Comparison of ENCODE assay signal across 1 cellular context in the genomic region with DNA sequence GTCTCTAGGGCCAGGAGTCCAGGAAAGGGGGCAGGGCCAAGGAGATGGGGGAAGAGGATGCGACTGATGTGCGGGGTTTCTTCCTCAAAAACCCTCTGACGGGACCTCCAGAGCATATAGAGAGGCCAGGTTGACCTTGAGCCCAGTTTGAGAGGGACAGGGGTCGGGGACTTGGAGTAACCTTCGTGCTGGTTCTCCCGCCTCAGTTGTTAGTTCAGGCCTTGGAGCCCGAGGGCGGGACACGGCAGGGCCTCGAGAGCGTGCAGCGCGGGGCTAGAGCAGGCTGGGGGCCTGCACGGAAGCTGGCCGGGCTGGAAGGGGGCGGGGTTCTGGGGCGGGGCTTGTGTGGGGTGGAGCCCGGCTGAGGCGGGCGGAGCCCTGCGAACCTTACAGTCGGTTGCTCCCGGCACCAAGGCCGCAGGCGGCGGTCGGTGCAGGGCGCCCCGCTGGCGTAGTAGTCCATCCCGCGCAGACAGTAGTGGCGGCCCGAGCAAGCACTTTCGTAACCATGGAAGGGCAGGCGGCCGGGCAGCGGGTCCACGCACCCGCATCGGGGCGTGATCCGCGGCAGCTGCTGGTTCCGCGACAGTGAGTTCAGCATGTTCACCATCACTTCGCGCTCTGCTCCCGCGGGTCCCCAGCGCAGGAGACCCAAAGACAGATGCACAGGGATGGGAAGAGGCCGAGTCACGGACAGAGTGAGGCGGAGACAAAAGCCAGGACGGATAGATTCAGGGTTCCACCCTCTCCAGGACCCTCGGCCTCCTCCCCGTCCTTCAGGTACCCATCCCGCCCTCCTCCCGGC.
TF ChIP-seq lines count a peak whose summit lies in the region.

No MANE protein-coding gene starts in this region.

TF ChIP-seq in HepG2, 621 proteins besides CTCF, POLR2A, EP300 and RAD21 (continued from another document and continues in another):
- TF ChIP-seq, protein P1, sequence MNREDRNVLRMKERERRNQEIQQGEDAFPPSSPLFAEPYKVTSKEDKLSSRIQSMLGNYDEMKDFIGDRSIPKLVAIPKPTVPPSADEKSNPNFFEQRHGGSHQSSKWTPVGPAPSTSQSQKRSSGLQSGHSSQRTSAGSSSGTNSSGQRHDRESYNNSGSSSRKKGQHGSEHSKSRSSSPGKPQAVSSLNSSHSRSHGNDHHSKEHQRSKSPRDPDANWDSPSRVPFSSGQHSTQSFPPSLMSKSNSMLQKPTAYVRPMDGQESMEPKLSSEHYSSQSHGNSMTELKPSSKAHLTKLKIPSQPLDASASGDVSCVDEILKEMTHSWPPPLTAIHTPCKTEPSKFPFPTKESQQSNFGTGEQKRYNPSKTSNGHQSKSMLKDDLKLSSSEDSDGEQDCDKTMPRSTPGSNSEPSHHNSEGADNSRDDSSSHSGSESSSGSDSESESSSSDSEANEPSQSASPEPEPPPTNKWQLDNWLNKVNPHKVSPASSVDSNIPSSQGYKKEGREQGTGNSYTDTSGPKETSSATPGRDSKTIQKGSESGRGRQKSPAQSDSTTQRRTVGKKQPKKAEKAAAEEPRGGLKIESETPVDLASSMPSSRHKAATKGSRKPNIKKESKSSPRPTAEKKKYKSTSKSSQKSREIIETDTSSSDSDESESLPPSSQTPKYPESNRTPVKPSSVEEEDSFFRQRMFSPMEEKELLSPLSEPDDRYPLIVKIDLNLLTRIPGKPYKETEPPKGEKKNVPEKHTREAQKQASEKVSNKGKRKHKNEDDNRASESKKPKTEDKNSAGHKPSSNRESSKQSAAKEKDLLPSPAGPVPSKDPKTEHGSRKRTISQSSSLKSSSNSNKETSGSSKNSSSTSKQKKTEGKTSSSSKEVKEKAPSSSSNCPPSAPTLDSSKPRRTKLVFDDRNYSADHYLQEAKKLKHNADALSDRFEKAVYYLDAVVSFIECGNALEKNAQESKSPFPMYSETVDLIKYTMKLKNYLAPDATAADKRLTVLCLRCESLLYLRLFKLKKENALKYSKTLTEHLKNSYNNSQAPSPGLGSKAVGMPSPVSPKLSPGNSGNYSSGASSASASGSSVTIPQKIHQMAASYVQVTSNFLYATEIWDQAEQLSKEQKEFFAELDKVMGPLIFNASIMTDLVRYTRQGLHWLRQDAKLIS (CRISPR knock-in tag; IDR thresholded peaks at IDR 0.05), result 0 out of 2 replicates have a peak, but pooled peaks have one; percentile 62
- TF ChIP-seq SETDB1 (CRISPR knock-in tag; IDR thresholded peaks at IDR 0.05; ENCODE audit: borderline replicate concordance), result no peak
- no peak for TF ChIP-seq SUZ12 (IDR thresholded peaks at IDR 0.05; ENCODE audit: low read depth, low read length)
- TF ChIP-seq NFIB (CRISPR knock-in tag; IDR thresholded peaks at IDR 0.05; ENCODE audit: borderline replicate concordance), result 0 out of 2 replicates have a peak, but pooled peaks have one; percentile 67
- no peak for TF ChIP-seq NBN (conservative IDR thresholded peaks at IDR 0.05)
- TF ChIP-seq ZNF382 (CRISPR knock-in tag; IDR thresholded peaks at IDR 0.05; ENCODE audit: borderline replicate concordance), result no peak
- TF ChIP-seq, protein P2, sequence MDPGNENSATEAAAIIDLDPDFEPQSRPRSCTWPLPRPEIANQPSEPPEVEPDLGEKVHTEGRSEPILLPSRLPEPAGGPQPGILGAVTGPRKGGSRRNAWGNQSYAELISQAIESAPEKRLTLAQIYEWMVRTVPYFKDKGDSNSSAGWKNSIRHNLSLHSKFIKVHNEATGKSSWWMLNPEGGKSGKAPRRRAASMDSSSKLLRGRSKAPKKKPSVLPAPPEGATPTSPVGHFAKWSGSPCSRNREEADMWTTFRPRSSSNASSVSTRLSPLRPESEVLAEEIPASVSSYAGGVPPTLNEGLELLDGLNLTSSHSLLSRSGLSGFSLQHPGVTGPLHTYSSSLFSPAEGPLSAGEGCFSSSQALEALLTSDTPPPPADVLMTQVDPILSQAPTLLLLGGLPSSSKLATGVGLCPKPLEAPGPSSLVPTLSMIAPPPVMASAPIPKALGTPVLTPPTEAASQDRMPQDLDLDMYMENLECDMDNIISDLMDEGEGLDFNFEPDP (CRISPR knock-in tag; conservative IDR thresholded peaks at IDR 0.05), result 0 out of 2 replicates have a peak, but pooled peaks have one; percentile 86
- TF ChIP-seq, protein P3, sequence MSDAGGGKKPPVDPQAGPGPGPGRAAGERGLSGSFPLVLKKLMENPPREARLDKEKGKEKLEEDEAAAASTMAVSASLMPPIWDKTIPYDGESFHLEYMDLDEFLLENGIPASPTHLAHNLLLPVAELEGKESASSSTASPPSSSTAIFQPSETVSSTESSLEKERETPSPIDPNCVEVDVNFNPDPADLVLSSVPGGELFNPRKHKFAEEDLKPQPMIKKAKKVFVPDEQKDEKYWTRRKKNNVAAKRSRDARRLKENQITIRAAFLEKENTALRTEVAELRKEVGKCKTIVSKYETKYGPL (CRISPR knock-in tag; IDR thresholded peaks at IDR 0.05), result peak; percentile 72
- TF ChIP-seq ZNF850 (CRISPR knock-in tag; conservative IDR thresholded peaks at IDR 0.05), result no peak
- TF ChIP-seq, protein P4, sequence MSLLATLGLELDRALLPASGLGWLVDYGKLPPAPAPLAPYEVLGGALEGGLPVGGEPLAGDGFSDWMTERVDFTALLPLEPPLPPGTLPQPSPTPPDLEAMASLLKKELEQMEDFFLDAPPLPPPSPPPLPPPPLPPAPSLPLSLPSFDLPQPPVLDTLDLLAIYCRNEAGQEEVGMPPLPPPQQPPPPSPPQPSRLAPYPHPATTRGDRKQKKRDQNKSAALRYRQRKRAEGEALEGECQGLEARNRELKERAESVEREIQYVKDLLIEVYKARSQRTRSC (CRISPR knock-in tag; IDR thresholded peaks at IDR 0.05; ENCODE audit: low read depth), result no peak
- TF ChIP-seq, protein P5, sequence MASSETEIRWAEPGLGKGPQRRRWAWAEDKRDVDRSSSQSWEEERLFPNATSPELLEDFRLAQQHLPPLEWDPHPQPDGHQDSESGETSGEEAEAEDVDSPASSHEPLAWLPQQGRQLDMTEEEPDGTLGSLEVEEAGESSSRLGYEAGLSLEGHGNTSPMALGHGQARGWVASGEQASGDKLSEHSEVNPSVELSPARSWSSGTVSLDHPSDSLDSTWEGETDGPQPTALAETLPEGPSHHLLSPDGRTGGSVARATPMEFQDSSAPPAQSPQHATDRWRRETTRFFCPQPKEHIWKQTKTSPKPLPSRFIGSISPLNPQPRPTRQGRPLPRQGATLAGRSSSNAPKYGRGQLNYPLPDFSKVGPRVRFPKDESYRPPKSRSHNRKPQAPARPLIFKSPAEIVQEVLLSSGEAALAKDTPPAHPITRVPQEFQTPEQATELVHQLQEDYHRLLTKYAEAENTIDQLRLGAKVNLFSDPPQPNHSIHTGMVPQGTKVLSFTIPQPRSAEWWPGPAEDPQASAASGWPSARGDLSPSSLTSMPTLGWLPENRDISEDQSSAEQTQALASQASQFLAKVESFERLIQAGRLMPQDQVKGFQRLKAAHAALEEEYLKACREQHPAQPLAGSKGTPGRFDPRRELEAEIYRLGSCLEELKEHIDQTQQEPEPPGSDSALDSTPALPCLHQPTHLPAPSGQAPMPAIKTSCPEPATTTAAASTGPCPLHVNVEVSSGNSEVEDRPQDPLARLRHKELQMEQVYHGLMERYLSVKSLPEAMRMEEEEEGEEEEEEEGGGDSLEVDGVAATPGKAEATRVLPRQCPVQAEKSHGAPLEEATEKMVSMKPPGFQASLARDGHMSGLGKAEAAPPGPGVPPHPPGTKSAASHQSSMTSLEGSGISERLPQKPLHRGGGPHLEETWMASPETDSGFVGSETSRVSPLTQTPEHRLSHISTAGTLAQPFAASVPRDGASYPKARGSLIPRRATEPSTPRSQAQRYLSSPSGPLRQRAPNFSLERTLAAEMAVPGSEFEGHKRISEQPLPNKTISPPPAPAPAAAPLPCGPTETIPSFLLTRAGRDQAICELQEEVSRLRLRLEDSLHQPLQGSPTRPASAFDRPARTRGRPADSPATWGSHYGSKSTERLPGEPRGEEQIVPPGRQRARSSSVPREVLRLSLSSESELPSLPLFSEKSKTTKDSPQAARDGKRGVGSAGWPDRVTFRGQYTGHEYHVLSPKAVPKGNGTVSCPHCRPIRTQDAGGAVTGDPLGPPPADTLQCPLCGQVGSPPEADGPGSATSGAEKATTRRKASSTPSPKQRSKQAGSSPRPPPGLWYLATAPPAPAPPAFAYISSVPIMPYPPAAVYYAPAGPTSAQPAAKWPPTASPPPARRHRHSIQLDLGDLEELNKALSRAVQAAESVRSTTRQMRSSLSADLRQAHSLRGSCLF (CRISPR knock-in tag; IDR thresholded peaks at IDR 0.05; ENCODE audit: borderline replicate concordance), result no peak
- TF ChIP-seq ZNF326 (CRISPR knock-in tag; IDR thresholded peaks at IDR 0.05; ENCODE audit: borderline replicate concordance), result no peak
- no peak; the same call in 1 of the 2 replicates for TF ChIP-seq DMAP1 (CRISPR knock-in tag; IDR thresholded peaks at IDR 0.05)
- no peak for TF ChIP-seq NFYB (CRISPR knock-in tag; IDR thresholded peaks at IDR 0.05)
- TF ChIP-seq, protein P6, sequence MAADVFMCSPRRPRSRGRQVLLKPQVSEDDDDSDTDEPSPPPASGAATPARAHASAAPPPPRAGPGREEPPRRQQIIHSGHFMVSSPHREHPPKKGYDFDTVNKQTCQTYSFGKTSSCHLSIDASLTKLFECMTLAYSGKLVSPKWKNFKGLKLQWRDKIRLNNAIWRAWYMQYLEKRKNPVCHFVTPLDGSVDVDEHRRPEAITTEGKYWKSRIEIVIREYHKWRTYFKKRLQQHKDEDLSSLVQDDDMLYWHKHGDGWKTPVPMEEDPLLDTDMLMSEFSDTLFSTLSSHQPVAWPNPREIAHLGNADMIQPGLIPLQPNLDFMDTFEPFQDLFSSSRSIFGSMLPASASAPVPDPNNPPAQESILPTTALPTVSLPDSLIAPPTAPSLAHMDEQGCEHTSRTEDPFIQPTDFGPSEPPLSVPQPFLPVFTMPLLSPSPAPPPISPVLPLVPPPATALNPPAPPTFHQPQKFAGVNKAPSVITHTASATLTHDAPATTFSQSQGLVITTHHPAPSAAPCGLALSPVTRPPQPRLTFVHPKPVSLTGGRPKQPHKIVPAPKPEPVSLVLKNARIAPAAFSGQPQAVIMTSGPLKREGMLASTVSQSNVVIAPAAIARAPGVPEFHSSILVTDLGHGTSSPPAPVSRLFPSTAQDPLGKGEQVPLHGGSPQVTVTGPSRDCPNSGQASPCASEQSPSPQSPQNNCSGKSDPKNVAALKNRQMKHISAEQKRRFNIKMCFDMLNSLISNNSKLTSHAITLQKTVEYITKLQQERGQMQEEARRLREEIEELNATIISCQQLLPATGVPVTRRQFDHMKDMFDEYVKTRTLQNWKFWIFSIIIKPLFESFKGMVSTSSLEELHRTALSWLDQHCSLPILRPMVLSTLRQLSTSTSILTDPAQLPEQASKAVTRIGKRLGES (CRISPR knock-in tag; IDR thresholded peaks at IDR 0.05; ENCODE audit: borderline replicate concordance), result no peak
- no peak for TF ChIP-seq KLF11 (CRISPR knock-in tag; IDR thresholded peaks at IDR 0.05)
- TF ChIP-seq ZNF253 (CRISPR knock-in tag; IDR thresholded peaks at IDR 0.05; ENCODE audit: borderline replicate concordance), result peak; percentile 67; the same call in 1 of the 2 replicates
- no peak for TF ChIP-seq HHEX (CRISPR knock-in tag; IDR thresholded peaks at IDR 0.05)
- 0 out of 2 replicates have a peak, but pooled peaks have one; percentile 42 for TF ChIP-seq PRMT3 (CRISPR knock-in tag; IDR thresholded peaks at IDR 0.05; ENCODE audit: borderline replicate concordance, low read depth)
- TF ChIP-seq ZNF44 (CRISPR knock-in tag; IDR thresholded peaks at IDR 0.05), result peak; percentile 71; the same call in 1 of the 2 replicates
- TF ChIP-seq, protein P7, sequence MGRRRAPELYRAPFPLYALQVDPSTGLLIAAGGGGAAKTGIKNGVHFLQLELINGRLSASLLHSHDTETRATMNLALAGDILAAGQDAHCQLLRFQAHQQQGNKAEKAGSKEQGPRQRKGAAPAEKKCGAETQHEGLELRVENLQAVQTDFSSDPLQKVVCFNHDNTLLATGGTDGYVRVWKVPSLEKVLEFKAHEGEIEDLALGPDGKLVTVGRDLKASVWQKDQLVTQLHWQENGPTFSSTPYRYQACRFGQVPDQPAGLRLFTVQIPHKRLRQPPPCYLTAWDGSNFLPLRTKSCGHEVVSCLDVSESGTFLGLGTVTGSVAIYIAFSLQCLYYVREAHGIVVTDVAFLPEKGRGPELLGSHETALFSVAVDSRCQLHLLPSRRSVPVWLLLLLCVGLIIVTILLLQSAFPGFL (CRISPR knock-in tag; IDR thresholded peaks at IDR 0.05), result no peak
- TF ChIP-seq, protein P8, sequence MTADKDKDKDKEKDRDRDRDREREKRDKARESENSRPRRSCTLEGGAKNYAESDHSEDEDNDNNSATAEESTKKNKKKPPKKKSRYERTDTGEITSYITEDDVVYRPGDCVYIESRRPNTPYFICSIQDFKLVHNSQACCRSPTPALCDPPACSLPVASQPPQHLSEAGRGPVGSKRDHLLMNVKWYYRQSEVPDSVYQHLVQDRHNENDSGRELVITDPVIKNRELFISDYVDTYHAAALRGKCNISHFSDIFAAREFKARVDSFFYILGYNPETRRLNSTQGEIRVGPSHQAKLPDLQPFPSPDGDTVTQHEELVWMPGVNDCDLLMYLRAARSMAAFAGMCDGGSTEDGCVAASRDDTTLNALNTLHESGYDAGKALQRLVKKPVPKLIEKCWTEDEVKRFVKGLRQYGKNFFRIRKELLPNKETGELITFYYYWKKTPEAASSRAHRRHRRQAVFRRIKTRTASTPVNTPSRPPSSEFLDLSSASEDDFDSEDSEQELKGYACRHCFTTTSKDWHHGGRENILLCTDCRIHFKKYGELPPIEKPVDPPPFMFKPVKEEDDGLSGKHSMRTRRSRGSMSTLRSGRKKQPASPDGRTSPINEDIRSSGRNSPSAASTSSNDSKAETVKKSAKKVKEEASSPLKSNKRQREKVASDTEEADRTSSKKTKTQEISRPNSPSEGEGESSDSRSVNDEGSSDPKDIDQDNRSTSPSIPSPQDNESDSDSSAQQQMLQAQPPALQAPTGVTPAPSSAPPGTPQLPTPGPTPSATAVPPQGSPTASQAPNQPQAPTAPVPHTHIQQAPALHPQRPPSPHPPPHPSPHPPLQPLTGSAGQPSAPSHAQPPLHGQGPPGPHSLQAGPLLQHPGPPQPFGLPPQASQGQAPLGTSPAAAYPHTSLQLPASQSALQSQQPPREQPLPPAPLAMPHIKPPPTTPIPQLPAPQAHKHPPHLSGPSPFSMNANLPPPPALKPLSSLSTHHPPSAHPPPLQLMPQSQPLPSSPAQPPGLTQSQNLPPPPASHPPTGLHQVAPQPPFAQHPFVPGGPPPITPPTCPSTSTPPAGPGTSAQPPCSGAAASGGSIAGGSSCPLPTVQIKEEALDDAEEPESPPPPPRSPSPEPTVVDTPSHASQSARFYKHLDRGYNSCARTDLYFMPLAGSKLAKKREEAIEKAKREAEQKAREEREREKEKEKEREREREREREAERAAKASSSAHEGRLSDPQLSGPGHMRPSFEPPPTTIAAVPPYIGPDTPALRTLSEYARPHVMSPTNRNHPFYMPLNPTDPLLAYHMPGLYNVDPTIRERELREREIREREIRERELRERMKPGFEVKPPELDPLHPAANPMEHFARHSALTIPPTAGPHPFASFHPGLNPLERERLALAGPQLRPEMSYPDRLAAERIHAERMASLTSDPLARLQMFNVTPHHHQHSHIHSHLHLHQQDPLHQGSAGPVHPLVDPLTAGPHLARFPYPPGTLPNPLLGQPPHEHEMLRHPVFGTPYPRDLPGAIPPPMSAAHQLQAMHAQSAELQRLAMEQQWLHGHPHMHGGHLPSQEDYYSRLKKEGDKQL (CRISPR knock-in tag; IDR thresholded peaks at IDR 0.05; ENCODE audit: low read depth), result 0 out of 2 replicates have a peak, but pooled peaks have one; percentile 28
- TF ChIP-seq, protein P9, sequence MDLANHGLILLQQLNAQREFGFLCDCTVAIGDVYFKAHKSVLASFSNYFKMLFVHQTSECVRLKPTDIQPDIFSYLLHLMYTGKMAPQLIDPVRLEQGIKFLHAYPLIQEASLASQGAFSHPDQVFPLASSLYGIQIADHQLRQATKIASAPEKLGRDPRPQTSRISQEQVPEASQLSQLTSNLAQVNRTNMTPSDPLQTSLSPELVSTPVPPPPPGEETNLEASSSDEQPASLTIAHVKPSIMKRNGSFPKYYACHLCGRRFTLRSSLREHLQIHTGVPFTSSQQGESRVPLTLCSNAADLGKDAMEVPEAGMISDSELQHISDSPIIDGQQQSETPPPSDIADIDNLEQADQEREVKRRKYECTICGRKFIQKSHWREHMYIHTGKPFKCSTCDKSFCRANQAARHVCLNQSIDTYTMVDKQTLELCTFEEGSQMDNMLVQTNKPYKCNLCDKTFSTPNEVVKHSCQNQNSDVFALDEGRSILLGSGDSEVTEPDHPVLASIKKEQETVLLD (CRISPR knock-in tag; IDR thresholded peaks at IDR 0.05; ENCODE audit: low read depth), result peak; percentile 72
